ENCODE assay signal across 1 cellular context in genomic region chr20:52500150-52500549, GRCh38.
TF ChIP-seq lines count a peak whose summit lies in the region.

No MANE protein-coding gene starts in this region.

TF ChIP-seq in GM23338, 12 proteins besides CTCF, POLR2A, EP300 and RAD21 (continued from another document):
- TF ChIP-seq ZNF462 (CRISPR knock-in tag; IDR thresholded peaks at IDR 0.05): no peak
TF ChIP-seq in GM23338: peak in this region for 0.
